In genomic region chr17:1684307-1685189, GRCh38 we compare ENCODE assay signal across 8 cellular contexts. TPM values are rescaled to one million over a fixed set of nuclear protein-coding genes. Genes with fewer than 3 reads are reported as not detected.
DNase-seq lines count a peak whose midpoint lies in the region; ATAC-seq and TF ChIP-seq lines count a peak whose summit lies in the region.

PRPF8 (minus strand) TSS chr17:1684867; CDS start chr17:1684571, 296 bp downstream.

- no peak within 1 kb of the TSS for H2AK5ac ChIP-seq in H9 (ENCODE audit: insufficient read length, low read length)

- H2BK12ac ChIP-seq in H9 (ENCODE audit: insufficient read length, low read depth, low read length): no peak within 1 kb of the TSS

- H3K4me3 ChIP-seq in MG63: peak within 1 kb of the TSS; percentile 90

- no peaks in the 10 kb centered on the region for H3K4me1 ChIP-seq in H9 (ENCODE audit: insufficient read depth, low read length)

- H2BK15ac ChIP-seq in H9 (ENCODE audit: low read depth, low read length): no peak within 1 kb of the TSS

- H3K14ac ChIP-seq in H9 (ENCODE audit: insufficient read depth, low read length): no peak within 1 kb of the TSS; the same call in 1 of the 2 replicates

- H3K27me3 Mint-ChIP-seq in H9 (ENCODE audit: low read depth) (no peaks in the 10 kb centered on the region), nephron progenitor cell (ENCODE audit: low read depth, poor library complexity) (peaks cover 12% of the 10 kb centered on the region)
- no peaks in the 10 kb centered on the region for H3K27me3 Mint-ChIP-seq in stimulated activated naive CD8-positive, alpha-beta T cell treated with anti-CD3 and anti-CD28 coated beads, Interleukin-15, amount 100 ng/mL, for 72 hours

- DNase-seq in ELR (ENCODE audit: low read depth) (peak; percentile 99), H9 (peak; percentile 99), MG63 (peak; percentile 91), SHP77 treated with DMSO at 0.1 percent for 48 hours (lab: John Stamatoyannopoulos, UW) (peak; percentile 97), fibroblast of the conjunctiva (ENCODE audit: low read depth) (peak; percentile 95), nephron progenitor cell (peak; percentile 98)
- peak; percentile 99 for DNase-seq in activated effector memory CD4-positive, alpha-beta T cell treated with anti-CD3 and anti-CD28 coated beads, Interleukin-2, amount 50 U/mL, for 16 hours
- DNase-seq in stimulated activated naive CD8-positive, alpha-beta T cell treated with anti-CD3 and anti-CD28 coated beads, Interleukin-15, amount 100 ng/mL, for 72 hours: peak; percentile 97 to 99

- no peak within 1 kb of the TSS for H2BK20ac ChIP-seq in H9 (ENCODE audit: low read depth, low read length, poor library complexity, severe bottlenecking)

- peaks cover 13 to 15% of the 10 kb centered on the region in 2 experiments for H3K4me1 Mint-ChIP-seq in H9
- peaks cover 34% of the 10 kb centered on the region for H3K4me1 Mint-ChIP-seq in nephron progenitor cell
- peaks cover 38% of the 10 kb centered on the region for H3K4me1 Mint-ChIP-seq in stimulated activated naive CD8-positive, alpha-beta T cell treated with anti-CD3 and anti-CD28 coated beads, Interleukin-15, amount 100 ng/mL, for 72 hours

- ATAC-seq in stimulated activated naive CD8-positive, alpha-beta T cell treated with anti-CD3 and anti-CD28 coated beads, Interleukin-15, amount 100 ng/mL, for 72 hours: peak; percentile 99

- H3K79me2 ChIP-seq in H9 (ENCODE audit: insufficient read depth, low read length): peaks cover 5% of the 10 kb centered on the region; the same call in 1 of the 2 replicates

- H3K18ac ChIP-seq in H9 (ENCODE audit: insufficient read length, low read depth, low read length): peak within 1 kb of the TSS; percentile 51

- H3K27ac Mint-ChIP-seq in H9 (peak within 1 kb of the TSS; percentile 95 to 100 (median 96)), nephron progenitor cell (peak within 1 kb of the TSS; percentile 100)
- peak within 1 kb of the TSS; percentile 97 to 100 for H3K27ac Mint-ChIP-seq in stimulated activated naive CD8-positive, alpha-beta T cell treated with anti-CD3 and anti-CD28 coated beads, Interleukin-15, amount 100 ng/mL, for 72 hours

- H3T11ph ChIP-seq in H9 (ENCODE audit: low read length): no peak within 1 kb of the TSS

- H3K9me3 ChIP-seq in H9 (ENCODE audit: control insufficient read depth, low read depth, low read length) (no peaks in the 10 kb centered on the region), MG63 (no peaks in the 10 kb centered on the region)

- no peak within 1 kb of the TSS for H3K4ac ChIP-seq in H9 (ENCODE audit: low read depth, low read length)

- no peak for TF ChIP-seq CTCF in H9 (conservative IDR thresholded peaks at IDR 0.05)
- TF ChIP-seq CTCF in nephron progenitor cell (IDR thresholded peaks at IDR 0.05): no peak

- H2BK120ac ChIP-seq in H9 (ENCODE audit: low read depth, low read length, poor library complexity, severe bottlenecking): no peak within 1 kb of the TSS

- H3K27ac ChIP-seq in H9 (ENCODE audit: insufficient read length, low read depth, low read length): no peak within 1 kb of the TSS

- no peak within 1 kb of the TSS for H2BK5ac ChIP-seq in H9 (ENCODE audit: insufficient read length, low read length)

- H3K4me3 Mint-ChIP-seq in H9: peak within 1 kb of the TSS; percentile 99
- peak within 1 kb of the TSS; percentile 98 for H3K4me3 Mint-ChIP-seq in nephron progenitor cell
- peak within 1 kb of the TSS; percentile 99 to 100 for H3K4me3 Mint-ChIP-seq in stimulated activated naive CD8-positive, alpha-beta T cell treated with anti-CD3 and anti-CD28 coated beads, Interleukin-15, amount 100 ng/mL, for 72 hours

- H4K5ac ChIP-seq in H9 (ENCODE audit: insufficient read length, low read depth, low read length): no peak within 1 kb of the TSS

- H3K27me3 ChIP-seq in H9 (ENCODE audit: insufficient read depth, low read length) (0 out of 2 replicates have a peak, but pooled peaks cover 3% of the 10 kb centered on the region), MG63 (no peaks in the 10 kb centered on the region)

- peak within 1 kb of the TSS; percentile 71 for H3K4me2 ChIP-seq in H9 (ENCODE audit: insufficient read depth, insufficient read length, low read length)

- H4K8ac ChIP-seq in H9 (replicated peaks; ENCODE audit: insufficient read length, low read depth, low read length): no peak within 1 kb of the TSS

- H3K56ac ChIP-seq in H9 (ENCODE audit: insufficient read length, low read depth, low read length): no peak within 1 kb of the TSS

- H3K79me1 ChIP-seq in H9 (ENCODE audit: insufficient read depth, low read depth, low read length, poor library complexity, severe bottlenecking): peaks cover 5% of the 10 kb centered on the region

- H4K20me1 ChIP-seq in H9 (ENCODE audit: control insufficient read depth, insufficient read depth, insufficient read length): no peaks in the 10 kb centered on the region

- peaks cover 3% of the 10 kb centered on the region for H3K23me2 ChIP-seq in H9 (ENCODE audit: insufficient read length, low read depth, low read length, poor library complexity, severe bottlenecking)

- no CpG with 5 or more reads among the region's 74 CpGs for WGBS in H9 (ENCODE audit: extremely low coverage, insufficient read length, low lambda C conversion rate)

- no peak within 1 kb of the TSS for H4K91ac ChIP-seq in H9 (ENCODE audit: insufficient read length, low read depth, low read length)

- H3K9me3 Mint-ChIP-seq in H9 (peaks cover 4% of the 10 kb centered on the region in 2 experiments; a peak in 4 of 5 replicates), nephron progenitor cell (peaks cover 19% of the 10 kb centered on the region)
- no peaks in the 10 kb centered on the region for H3K9me3 Mint-ChIP-seq in stimulated activated naive CD8-positive, alpha-beta T cell treated with anti-CD3 and anti-CD28 coated beads, Interleukin-15, amount 100 ng/mL, for 72 hours

- no peak within 1 kb of the TSS for H3K23ac ChIP-seq in H9 (ENCODE audit: insufficient read length, low read depth, low read length)

- peaks cover 40% of the 10 kb centered on the region for H3K36me3 ChIP-seq in MG63

- H3K9ac ChIP-seq in H9 (ENCODE audit: extremely low read depth, insufficient read length, low read length): peak within 1 kb of the TSS; percentile 67

- no peak within 1 kb of the TSS for H2AFZ ChIP-seq in H9 (ENCODE audit: low read length)

- H3K36me3 Mint-ChIP-seq in H9 (ENCODE audit: insufficient read depth in 1 of 3, low read depth in 3 of 3) (peaks cover 43 to 52% (median 47%) of the 10 kb centered on the region in 3 experiments), nephron progenitor cell (ENCODE audit: low read depth) (peaks cover 48% of the 10 kb centered on the region)

RNA-seq across cellular contexts. Expression of gene PRPF8, which starts in this region (rescaled TPM):
- 402 and 408 TPM in 2 replicates for total RNA-seq in H9 (2021)
- 80.5 and 100 TPM in 2 replicates for total RNA-seq in MG63 (2014; rRNA removed; shearing (Covaris generic); ENCODE audit: low replicate concordance)
